In the genomic region with DNA sequence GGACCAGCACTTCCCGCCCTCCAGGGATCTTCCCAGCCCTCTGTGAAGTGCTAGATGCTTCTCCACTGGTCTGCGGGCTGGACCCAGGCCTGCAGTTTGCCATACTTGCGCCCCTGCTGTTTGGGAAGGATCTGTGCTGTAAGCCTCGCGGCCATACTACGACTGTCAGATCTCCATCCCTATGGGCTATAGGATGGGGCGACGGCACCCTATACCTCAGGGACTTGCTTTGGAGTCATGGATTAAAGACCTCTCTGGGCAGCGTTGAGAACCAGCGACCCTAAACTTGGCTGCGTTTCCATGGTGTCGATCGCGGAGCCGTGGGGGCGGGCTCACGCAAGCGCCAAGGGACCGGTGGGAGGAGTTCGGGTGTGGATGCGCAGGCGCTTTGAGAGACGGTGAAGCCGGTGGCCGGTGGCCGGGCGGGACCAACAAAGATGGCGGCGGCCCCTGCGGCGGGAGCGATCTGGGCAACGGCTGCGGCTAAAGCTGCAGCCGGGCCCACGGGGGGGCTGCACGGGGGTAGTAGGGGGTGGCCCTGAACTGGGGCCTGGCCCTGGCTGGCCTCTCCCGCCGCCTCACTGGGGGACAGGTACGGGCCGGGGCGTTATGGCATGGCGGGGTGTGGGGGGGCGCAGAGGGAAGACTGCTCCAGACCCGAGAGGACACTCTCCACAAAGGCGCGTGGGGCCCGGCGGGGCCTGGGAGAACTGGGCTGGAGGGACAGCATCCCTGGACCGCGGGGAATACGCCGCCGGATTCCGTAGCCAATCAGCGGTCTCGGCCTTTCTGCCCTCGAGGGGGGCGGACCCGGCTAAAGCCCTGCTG, we compare ENCODE assay signal across 1 cellular context.
TF ChIP-seq lines count a peak whose summit lies in the region.

A gene with protein sequence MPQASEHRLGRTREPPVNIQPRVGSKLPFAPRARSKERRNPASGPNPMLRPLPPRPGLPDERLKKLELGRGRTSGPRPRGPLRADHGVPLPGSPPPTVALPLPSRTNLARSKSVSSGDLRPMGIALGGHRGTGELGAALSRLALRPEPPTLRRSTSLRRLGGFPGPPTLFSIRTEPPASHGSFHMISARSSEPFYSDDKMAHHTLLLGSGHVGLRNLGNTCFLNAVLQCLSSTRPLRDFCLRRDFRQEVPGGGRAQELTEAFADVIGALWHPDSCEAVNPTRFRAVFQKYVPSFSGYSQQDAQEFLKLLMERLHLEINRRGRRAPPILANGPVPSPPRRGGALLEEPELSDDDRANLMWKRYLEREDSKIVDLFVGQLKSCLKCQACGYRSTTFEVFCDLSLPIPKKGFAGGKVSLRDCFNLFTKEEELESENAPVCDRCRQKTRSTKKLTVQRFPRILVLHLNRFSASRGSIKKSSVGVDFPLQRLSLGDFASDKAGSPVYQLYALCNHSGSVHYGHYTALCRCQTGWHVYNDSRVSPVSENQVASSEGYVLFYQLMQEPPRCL (plus strand): TSS at position 414 of the 828 bp plus-strand sequence. CDS start 1,141 bp downstream, outside the sequence.

TF ChIP-seq in K562, 482 proteins besides CTCF, POLR2A, EP300 and RAD21 (continued from another document and continues in another):
- TF ChIP-seq, protein P1, sequence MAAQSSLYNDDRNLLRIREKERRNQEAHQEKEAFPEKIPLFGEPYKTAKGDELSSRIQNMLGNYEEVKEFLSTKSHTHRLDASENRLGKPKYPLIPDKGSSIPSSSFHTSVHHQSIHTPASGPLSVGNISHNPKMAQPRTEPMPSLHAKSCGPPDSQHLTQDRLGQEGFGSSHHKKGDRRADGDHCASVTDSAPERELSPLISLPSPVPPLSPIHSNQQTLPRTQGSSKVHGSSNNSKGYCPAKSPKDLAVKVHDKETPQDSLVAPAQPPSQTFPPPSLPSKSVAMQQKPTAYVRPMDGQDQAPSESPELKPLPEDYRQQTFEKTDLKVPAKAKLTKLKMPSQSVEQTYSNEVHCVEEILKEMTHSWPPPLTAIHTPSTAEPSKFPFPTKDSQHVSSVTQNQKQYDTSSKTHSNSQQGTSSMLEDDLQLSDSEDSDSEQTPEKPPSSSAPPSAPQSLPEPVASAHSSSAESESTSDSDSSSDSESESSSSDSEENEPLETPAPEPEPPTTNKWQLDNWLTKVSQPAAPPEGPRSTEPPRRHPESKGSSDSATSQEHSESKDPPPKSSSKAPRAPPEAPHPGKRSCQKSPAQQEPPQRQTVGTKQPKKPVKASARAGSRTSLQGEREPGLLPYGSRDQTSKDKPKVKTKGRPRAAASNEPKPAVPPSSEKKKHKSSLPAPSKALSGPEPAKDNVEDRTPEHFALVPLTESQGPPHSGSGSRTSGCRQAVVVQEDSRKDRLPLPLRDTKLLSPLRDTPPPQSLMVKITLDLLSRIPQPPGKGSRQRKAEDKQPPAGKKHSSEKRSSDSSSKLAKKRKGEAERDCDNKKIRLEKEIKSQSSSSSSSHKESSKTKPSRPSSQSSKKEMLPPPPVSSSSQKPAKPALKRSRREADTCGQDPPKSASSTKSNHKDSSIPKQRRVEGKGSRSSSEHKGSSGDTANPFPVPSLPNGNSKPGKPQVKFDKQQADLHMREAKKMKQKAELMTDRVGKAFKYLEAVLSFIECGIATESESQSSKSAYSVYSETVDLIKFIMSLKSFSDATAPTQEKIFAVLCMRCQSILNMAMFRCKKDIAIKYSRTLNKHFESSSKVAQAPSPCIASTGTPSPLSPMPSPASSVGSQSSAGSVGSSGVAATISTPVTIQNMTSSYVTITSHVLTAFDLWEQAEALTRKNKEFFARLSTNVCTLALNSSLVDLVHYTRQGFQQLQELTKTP (IDR thresholded peaks at IDR 0.05; ENCODE audit: low read depth in 1 of 2, partially characterized antibody in 2 of 2): no peak
- TF ChIP-seq ZNF146 (CRISPR knock-in tag; IDR thresholded peaks at IDR 0.05; ENCODE audit: unreplicated experiment) (no peak), TBP (optimal IDR thresholded peaks at IDR 0.05; ENCODE audit: low read depth, low read length) (peak; percentile 91), ZNF695 (CRISPR knock-in tag; IDR thresholded peaks at IDR 0.05) (no peak), ILF3 (IDR thresholded peaks at IDR 0.05; ENCODE audit: borderline replicate concordance) (no peak; the same call in 1 of the 2 replicates), ZFPM2 (CRISPR knock-in tag; IDR thresholded peaks at IDR 0.05) (no peak), TAF1 (IDR thresholded peaks at IDR 0.05; ENCODE audit: control insufficient read depth, extremely low read depth, insufficient read depth, low read length, severe bottlenecking) (peak; percentile 98), TARDBP (IDR thresholded peaks at IDR 0.05) (no peak), ZNF696 (CRISPR knock-in tag; conservative IDR thresholded peaks at IDR 0.05) (no peak), HNRNPH1 (optimal IDR thresholded peaks at IDR 0.05; ENCODE audit: low read depth, low read length) (no peak), BRD4 (IDR thresholded peaks at IDR 0.05) (no peak; the same call in 1 of the 2 replicates), ZNF212 (CRISPR knock-in tag; IDR thresholded peaks at IDR 0.05) (no peak), ZNF436 (CRISPR knock-in tag; IDR thresholded peaks at IDR 0.05) (no peak), NUFIP1 (IDR thresholded peaks at IDR 0.05; ENCODE audit: partially characterized antibody) (no peak), ELF4 (CRISPR knock-in tag; IDR thresholded peaks at IDR 0.05) (no peak), KHSRP (IDR thresholded peaks at IDR 0.05) (no peak), RB1 (IDR thresholded peaks at IDR 0.05; ENCODE audit: low read depth) (peak; percentile 75; the same call in 1 of the 2 replicates), OTX1 (CRISPR knock-in tag; IDR thresholded peaks at IDR 0.05) (no peak), ZNF165 (CRISPR knock-in tag; IDR thresholded peaks at IDR 0.05; ENCODE audit: borderline replicate concordance) (no peak), GATAD2A (IDR thresholded peaks at IDR 0.05) (no peak), ZNF586 (CRISPR knock-in tag; conservative IDR thresholded peaks at IDR 0.05) (no peak), ZBED1 (IDR thresholded peaks at IDR 0.05) (no peak), MAFF (IDR thresholded peaks at IDR 0.05; ENCODE audit: low read length) (no peak), RUNX1 (IDR thresholded peaks at IDR 0.05; ENCODE audit: low read depth) (no peak), ZNF589 (CRISPR knock-in tag; IDR thresholded peaks at IDR 0.05; ENCODE audit: low read depth) (no peak), EP400 (IDR thresholded peaks at IDR 0.05) (peak; percentile 63; the same call in 1 of the 2 replicates), GABPB1 (CRISPR knock-in tag; IDR thresholded peaks at IDR 0.05) (peak; percentile 70), MECOM (CRISPR knock-in tag; IDR thresholded peaks at IDR 0.05) (no peak), LEF1 (IDR thresholded peaks at IDR 0.05) (no peak), RBM14 (IDR thresholded peaks at IDR 0.05; ENCODE audit: borderline replicate concordance, insufficient read depth, low read depth, low read length) (no peak), FOXA1 (IDR thresholded peaks at IDR 0.05; ENCODE audit: borderline replicate concordance) (no peak), ADNP (tag; IDR thresholded peaks at IDR 0.05) (no peak), ZNF134 (CRISPR knock-in tag; conservative IDR thresholded peaks at IDR 0.05) (no peak), CBX2 (IDR thresholded peaks at IDR 0.05; ENCODE audit: insufficient read depth, low read length, poor library complexity, severe bottlenecking) (no peak), CREBBP (IDR thresholded peaks at IDR 0.05; ENCODE audit: low read depth, low read length) (no peak), ZNF57 (CRISPR knock-in tag; IDR thresholded peaks at IDR 0.05) (no peak), KDM5B (IDR thresholded peaks at IDR 0.05; ENCODE audit: insufficient replicate concordance, low read depth, low read length) (no peak), TEAD4 (IDR thresholded peaks at IDR 0.05; ENCODE audit: low read length) (peak; percentile 4; the same call in 1 of the 2 replicates), TEAD4 (CRISPR knock-in tag; IDR thresholded peaks at IDR 0.05; ENCODE audit: borderline replicate concordance) (no peak), ZNF184 (CRISPR knock-in tag; IDR thresholded peaks at IDR 0.05) (no peak), KLF13 (tag; IDR thresholded peaks at IDR 0.05; ENCODE audit: borderline replicate concordance, low read depth) (no peak), ATF7 (IDR thresholded peaks at IDR 0.05) (peak; percentile 43)
- TF ChIP-seq, protein P2, sequence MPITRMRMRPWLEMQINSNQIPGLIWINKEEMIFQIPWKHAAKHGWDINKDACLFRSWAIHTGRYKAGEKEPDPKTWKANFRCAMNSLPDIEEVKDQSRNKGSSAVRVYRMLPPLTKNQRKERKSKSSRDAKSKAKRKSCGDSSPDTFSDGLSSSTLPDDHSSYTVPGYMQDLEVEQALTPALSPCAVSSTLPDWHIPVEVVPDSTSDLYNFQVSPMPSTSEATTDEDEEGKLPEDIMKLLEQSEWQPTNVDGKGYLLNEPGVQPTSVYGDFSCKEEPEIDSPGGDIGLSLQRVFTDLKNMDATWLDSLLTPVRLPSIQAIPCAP (CRISPR knock-in tag; IDR thresholded peaks at IDR 0.05; ENCODE audit: borderline replicate concordance): no peak
- TF ChIP-seq, protein P3, sequence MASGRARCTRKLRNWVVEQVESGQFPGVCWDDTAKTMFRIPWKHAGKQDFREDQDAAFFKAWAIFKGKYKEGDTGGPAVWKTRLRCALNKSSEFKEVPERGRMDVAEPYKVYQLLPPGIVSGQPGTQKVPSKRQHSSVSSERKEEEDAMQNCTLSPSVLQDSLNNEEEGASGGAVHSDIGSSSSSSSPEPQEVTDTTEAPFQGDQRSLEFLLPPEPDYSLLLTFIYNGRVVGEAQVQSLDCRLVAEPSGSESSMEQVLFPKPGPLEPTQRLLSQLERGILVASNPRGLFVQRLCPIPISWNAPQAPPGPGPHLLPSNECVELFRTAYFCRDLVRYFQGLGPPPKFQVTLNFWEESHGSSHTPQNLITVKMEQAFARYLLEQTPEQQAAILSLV (tag; IDR thresholded peaks at IDR 0.05): no peak
- TF ChIP-seq, protein P4, sequence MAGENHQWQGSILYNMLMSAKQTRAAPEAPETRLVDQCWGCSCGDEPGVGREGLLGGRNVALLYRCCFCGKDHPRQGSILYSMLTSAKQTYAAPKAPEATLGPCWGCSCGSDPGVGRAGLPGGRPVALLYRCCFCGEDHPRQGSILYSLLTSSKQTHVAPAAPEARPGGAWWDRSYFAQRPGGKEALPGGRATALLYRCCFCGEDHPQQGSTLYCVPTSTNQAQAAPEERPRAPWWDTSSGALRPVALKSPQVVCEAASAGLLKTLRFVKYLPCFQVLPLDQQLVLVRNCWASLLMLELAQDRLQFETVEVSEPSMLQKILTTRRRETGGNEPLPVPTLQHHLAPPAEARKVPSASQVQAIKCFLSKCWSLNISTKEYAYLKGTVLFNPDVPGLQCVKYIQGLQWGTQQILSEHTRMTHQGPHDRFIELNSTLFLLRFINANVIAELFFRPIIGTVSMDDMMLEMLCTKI (IDR thresholded peaks at IDR 0.05; ENCODE audit: partially characterized antibody): no peak
- TF ChIP-seq, protein P5, sequence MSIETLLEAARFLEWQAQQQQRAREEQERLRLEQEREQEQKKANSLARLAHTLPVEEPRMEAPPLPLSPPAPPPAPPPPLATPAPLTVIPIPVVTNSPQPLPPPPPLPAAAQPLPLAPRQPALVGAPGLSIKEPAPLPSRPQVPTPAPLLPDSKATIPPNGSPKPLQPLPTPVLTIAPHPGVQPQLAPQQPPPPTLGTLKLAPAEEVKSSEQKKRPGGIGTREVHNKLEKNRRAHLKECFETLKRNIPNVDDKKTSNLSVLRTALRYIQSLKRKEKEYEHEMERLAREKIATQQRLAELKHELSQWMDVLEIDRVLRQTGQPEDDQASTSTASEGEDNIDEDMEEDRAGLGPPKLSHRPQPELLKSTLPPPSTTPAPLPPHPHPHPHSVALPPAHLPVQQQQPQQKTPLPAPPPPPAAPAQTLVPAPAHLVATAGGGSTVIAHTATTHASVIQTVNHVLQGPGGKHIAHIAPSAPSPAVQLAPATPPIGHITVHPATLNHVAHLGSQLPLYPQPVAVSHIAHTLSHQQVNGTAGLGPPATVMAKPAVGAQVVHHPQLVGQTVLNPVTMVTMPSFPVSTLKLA (conservative IDR thresholded peaks at IDR 0.05): peak; percentile 39 to 55; a peak in 2 of 4 replicates
- TF ChIP-seq, protein P6, sequence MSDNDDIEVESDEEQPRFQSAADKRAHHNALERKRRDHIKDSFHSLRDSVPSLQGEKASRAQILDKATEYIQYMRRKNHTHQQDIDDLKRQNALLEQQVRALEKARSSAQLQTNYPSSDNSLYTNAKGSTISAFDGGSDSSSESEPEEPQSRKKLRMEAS (CRISPR knock-in tag; IDR thresholded peaks at IDR 0.05): peak; percentile 66
- TF ChIP-seq, protein P7, sequence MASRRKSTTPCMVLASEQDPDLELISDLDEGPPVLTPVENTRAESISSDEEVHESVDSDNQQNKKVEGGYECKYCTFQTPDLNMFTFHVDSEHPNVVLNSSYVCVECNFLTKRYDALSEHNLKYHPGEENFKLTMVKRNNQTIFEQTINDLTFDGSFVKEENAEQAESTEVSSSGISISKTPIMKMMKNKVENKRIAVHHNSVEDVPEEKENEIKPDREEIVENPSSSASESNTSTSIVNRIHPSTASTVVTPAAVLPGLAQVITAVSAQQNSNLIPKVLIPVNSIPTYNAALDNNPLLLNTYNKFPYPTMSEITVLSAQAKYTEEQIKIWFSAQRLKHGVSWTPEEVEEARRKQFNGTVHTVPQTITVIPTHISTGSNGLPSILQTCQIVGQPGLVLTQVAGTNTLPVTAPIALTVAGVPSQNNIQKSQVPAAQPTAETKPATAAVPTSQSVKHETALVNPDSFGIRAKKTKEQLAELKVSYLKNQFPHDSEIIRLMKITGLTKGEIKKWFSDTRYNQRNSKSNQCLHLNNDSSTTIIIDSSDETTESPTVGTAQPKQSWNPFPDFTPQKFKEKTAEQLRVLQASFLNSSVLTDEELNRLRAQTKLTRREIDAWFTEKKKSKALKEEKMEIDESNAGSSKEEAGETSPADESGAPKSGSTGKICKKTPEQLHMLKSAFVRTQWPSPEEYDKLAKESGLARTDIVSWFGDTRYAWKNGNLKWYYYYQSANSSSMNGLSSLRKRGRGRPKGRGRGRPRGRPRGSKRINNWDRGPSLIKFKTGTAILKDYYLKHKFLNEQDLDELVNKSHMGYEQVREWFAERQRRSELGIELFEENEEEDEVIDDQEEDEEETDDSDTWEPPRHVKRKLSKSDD (conservative IDR thresholded peaks at IDR 0.05; ENCODE audit: low read length): no peak
- TF ChIP-seq, protein P8, sequence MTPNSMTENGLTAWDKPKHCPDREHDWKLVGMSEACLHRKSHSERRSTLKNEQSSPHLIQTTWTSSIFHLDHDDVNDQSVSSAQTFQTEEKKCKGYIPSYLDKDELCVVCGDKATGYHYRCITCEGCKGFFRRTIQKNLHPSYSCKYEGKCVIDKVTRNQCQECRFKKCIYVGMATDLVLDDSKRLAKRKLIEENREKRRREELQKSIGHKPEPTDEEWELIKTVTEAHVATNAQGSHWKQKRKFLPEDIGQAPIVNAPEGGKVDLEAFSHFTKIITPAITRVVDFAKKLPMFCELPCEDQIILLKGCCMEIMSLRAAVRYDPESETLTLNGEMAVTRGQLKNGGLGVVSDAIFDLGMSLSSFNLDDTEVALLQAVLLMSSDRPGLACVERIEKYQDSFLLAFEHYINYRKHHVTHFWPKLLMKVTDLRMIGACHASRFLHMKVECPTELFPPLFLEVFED (CRISPR knock-in tag; conservative IDR thresholded peaks at IDR 0.05): 0 out of 2 replicates have a peak, but pooled peaks have one; percentile 13
- TF ChIP-seq, protein P9, sequence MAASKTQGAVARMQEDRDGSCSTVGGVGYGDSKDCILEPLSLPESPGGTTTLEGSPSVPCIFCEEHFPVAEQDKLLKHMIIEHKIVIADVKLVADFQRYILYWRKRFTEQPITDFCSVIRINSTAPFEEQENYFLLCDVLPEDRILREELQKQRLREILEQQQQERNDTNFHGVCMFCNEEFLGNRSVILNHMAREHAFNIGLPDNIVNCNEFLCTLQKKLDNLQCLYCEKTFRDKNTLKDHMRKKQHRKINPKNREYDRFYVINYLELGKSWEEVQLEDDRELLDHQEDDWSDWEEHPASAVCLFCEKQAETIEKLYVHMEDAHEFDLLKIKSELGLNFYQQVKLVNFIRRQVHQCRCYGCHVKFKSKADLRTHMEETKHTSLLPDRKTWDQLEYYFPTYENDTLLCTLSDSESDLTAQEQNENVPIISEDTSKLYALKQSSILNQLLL (CRISPR knock-in tag; IDR thresholded peaks at IDR 0.05; ENCODE audit: borderline replicate concordance): no peak
